1 cellular context compared by ENCODE assay signal in genomic region chr12:94379479-94380113, GRCh38.
TF ChIP-seq lines count a peak whose summit lies in the region.

No MANE protein-coding gene starts in this region.

TF ChIP-seq in GM12878, 131 proteins besides CTCF, POLR2A, EP300 and RAD21 (continued from another document):
- TF ChIP-seq MYC (IDR thresholded peaks at IDR 0.05; ENCODE audit: insufficient read depth, insufficient read length, insufficient replicate concordance, low read length, severe bottlenecking), result no peak
- TF ChIP-seq ZNF24 (IDR thresholded peaks at IDR 0.05), result no peak
- peak; percentile 63 for TF ChIP-seq RUNX3 (IDR thresholded peaks at IDR 0.05; ENCODE audit: low read length)
- no peak for TF ChIP-seq POLR2AphosphoS5 (IDR thresholded peaks at IDR 0.05; ENCODE audit: low read length)
- 0 out of 2 replicates have a peak, but pooled peaks have one; percentile 42 for TF ChIP-seq FOXM1 (IDR thresholded peaks at IDR 0.05; ENCODE audit: low read depth, low read length)
- TF ChIP-seq NRF1 (conservative IDR thresholded peaks at IDR 0.05; ENCODE audit: low read depth, low read length), result no peak
- TF ChIP-seq ZBTB11 (CRISPR knock-in tag; IDR thresholded peaks at IDR 0.05), result no peak
- TF ChIP-seq NR2F1 (conservative IDR thresholded peaks at IDR 0.05), result peak; percentile 26; the same call in 1 of the 2 replicates
- no peak for TF ChIP-seq ATF3 (IDR thresholded peaks at IDR 0.05; ENCODE audit: borderline replicate concordance, extremely low read depth, low read depth, low read length)
- TF ChIP-seq ZNF217 (IDR thresholded peaks at IDR 0.05), result no peak
- TF ChIP-seq TAF1 (IDR thresholded peaks at IDR 0.05; ENCODE audit: borderline replicate concordance, low read depth, low read length), result no peak
- no peak for TF ChIP-seq MTA2 (IDR thresholded peaks at IDR 0.05; ENCODE audit: low read depth)
- TF ChIP-seq MEF2A (IDR thresholded peaks at IDR 0.05; ENCODE audit: insufficient read depth, low read depth, low read length), result peak; percentile 79; the same call in 1 of the 2 replicates
- no peak for TF ChIP-seq DPF2 (IDR thresholded peaks at IDR 0.05)
- TF ChIP-seq CREM (IDR thresholded peaks at IDR 0.05; ENCODE audit: low read depth), result 0 out of 2 replicates have a peak, but pooled peaks have one; percentile 7
- TF ChIP-seq TCF7 (IDR thresholded peaks at IDR 0.05; ENCODE audit: borderline replicate concordance), result peak; percentile 65
- no peak for TF ChIP-seq HDGF (IDR thresholded peaks at IDR 0.05)
- no peak for TF ChIP-seq PKNOX1 (IDR thresholded peaks at IDR 0.05)
- no peak for TF ChIP-seq POU2F2 (IDR thresholded peaks at IDR 0.05; ENCODE audit: borderline replicate concordance, low read depth, low read length)
- TF ChIP-seq ZNF384 (IDR thresholded peaks at IDR 0.05; ENCODE audit: borderline replicate concordance, low read depth, low read length), result peak; percentile 37
- TF ChIP-seq CHD2 (IDR thresholded peaks at IDR 0.05; ENCODE audit: borderline replicate concordance, low read depth, low read length), result no peak
- 0 out of 2 replicates have a peak, but pooled peaks have one; percentile 26 for TF ChIP-seq ATF2 (IDR thresholded peaks at IDR 0.05; ENCODE audit: low read length)
- no peak for TF ChIP-seq WRNIP1 (IDR thresholded peaks at IDR 0.05; ENCODE audit: borderline replicate concordance, low read depth, low read length)
- no peak for TF ChIP-seq PBX3 (IDR thresholded peaks at IDR 0.05; ENCODE audit: insufficient replicate concordance, low read depth, low read length)
- no peak for TF ChIP-seq CEBPZ (IDR thresholded peaks at IDR 0.05; ENCODE audit: low read depth, low read length)
- peak; percentile 63 for TF ChIP-seq NFIC (IDR thresholded peaks at IDR 0.05; ENCODE audit: low read depth, low read length)
